In genomic region chr7:141706394-141707064, GRCh38 we compare ENCODE assay signal across 16 cellular contexts. TPM values are rescaled to one million over a fixed set of nuclear protein-coding genes. Genes with fewer than 3 reads are reported as not detected.
DNase-seq lines count a peak whose midpoint lies in the region; ATAC-seq and TF ChIP-seq lines count a peak whose summit lies in the region.
"Had no signal": no experiment of that assay in that cellular context is flagged by ENCODE, and none has a peak within 500 bp of the region (broad histone marks: within the 10 kb centered on the region; RNA-seq: fewer than 3 reads in every experiment).

No MANE protein-coding gene starts in this region.

- DNase-seq in COR-L47 (lab: John Stamatoyannopoulos, UW) = peak; percentile 37
- peak; percentile 67 for DNase-seq in NCI-H146 (lab: John Stamatoyannopoulos, UW)
- DNase-seq in medulla oblongata (ENCODE audit: extremely low spot score) = no peak
- no peak for DNase-seq in G401 (ENCODE audit: low spot score)
- DNase-seq: KG1, MG63, NCI-H1092, NCI-H524 treated with DMSO at 0.1 percent for 48 hours, PC-9, SJCRH30, T-helper 17 cell had no signal

- H3K27ac ChIP-seq in HEK293 (ENCODE audit: extremely low read depth, low read depth, low read length) = no peak overlapping the region
- H3K27ac ChIP-seq: C4-2B, PC-9, SJCRH30 had no signal

- no peak for TF ChIP-seq CTCF in HEK293 (tag by site-specific recombination; IDR thresholded peaks at IDR 0.05)

- ATAC-seq in esophagus mucosa (peak; percentile 73), HG03571 (IDR thresholded peaks at IDR 0.05; ENCODE audit: unreplicated experiment) (no peak)
- ATAC-seq: T-helper 17 cell had no signal

- H3K9me3 ChIP-seq in HEK293 (ENCODE audit: control insufficient read depth, insufficient read depth, low read depth, low read length) = no peaks in the 10 kb centered on the region
- H3K9me3 ChIP-seq: HAP-1, MG63, SJCRH30 had no signal

- H3K36me3 ChIP-seq in HEK293 (ENCODE audit: control insufficient read depth in 2 of 2, insufficient read depth in 1 of 2, low read length in 2 of 2) = no peaks in the 10 kb centered on the region
- H3K36me3 ChIP-seq: HAP-1, MG63, SJCRH30 had no signal

- H3K4me1 ChIP-seq in HEK293 (ENCODE audit: control insufficient read depth, insufficient read depth, low read length) = no peaks in the 10 kb centered on the region
- H3K4me1 ChIP-seq: SJCRH30 had no signal

- in situ Hi-C loops in G401 (cut with HindIII; ENCODE audit: low sequenced_read_pairs) = no loop called here

- CTCF ChIA-PET in HEK293 (lab: Yijun Ruan, JAX) = no interaction called here

- no peak overlapping the region for H3K4me3 ChIP-seq in HEK293 (ENCODE audit: low read depth, low read length)
- H3K4me3 ChIP-seq: HAP-1, MG63, PC-9, SJCRH30 had no signal

- POLR2A ChIA-PET in HEK293 (lab: Yijun Ruan, JAX) = no interaction called here

TF ChIP-seq in HEK293, 187 proteins besides CTCF, POLR2A, EP300 and RAD21:
- TF ChIP-seq EGR2 (tag by site-specific recombination; IDR thresholded peaks at IDR 0.05; ENCODE audit: low read depth) (peak; percentile 67), ZNF701 (tag by site-specific recombination; IDR thresholded peaks at IDR 0.05) (no peak), ZFHX2 (tag by site-specific recombination; conservative IDR thresholded peaks at IDR 0.05) (peak; percentile 68)

RNA-seq across cellular contexts. Expression of gene WEE2, which starts 1.6 kb away (rescaled TPM):
- total RNA-seq in esophagus mucosa = not detected
- total RNA-seq in G401 (2014; rRNA removed; shearing (Covaris generic)) = not detected in 2 replicates
- total RNA-seq: PC-9, SJCRH30, T-helper 17 cell had no signal

RNA-seq across cellular contexts. Expression of gene DENND11, which starts 4.6 kb away (rescaled TPM):
- total RNA-seq in esophagus mucosa = 6.9 TPM
- total RNA-seq in G401 (2014; rRNA removed; shearing (Covaris generic)) = 1.7 and 3.3 TPM in 2 replicates

RNA-seq across cellular contexts. Expression of gene SSBP1, which starts 31.6 kb away (rescaled TPM):
- total RNA-seq in esophagus mucosa = 105 TPM
- 315 and 348 TPM in 2 replicates for total RNA-seq in G401 (2014; rRNA removed; shearing (Covaris generic))

RNA-seq across cellular contexts. Expression of gene TAS2R3, which starts 57.4 kb away (rescaled TPM):
- total RNA-seq in esophagus mucosa = 0.96 TPM
- not detected in 2 replicates for total RNA-seq in G401 (2014; rRNA removed; shearing (Covaris generic))

Comparison
In these comparisons a context has a peak if more than half of its experiments do, and no peak if none do; other contexts are left out.
1. DNase-seq: peak in COR-L47 (single experiment) and NCI-H146 (single experiment); none in medulla oblongata (single experiment) and G401 (single experiment).